ENCODE assay signal across 13 cellular contexts in the genomic region with DNA sequence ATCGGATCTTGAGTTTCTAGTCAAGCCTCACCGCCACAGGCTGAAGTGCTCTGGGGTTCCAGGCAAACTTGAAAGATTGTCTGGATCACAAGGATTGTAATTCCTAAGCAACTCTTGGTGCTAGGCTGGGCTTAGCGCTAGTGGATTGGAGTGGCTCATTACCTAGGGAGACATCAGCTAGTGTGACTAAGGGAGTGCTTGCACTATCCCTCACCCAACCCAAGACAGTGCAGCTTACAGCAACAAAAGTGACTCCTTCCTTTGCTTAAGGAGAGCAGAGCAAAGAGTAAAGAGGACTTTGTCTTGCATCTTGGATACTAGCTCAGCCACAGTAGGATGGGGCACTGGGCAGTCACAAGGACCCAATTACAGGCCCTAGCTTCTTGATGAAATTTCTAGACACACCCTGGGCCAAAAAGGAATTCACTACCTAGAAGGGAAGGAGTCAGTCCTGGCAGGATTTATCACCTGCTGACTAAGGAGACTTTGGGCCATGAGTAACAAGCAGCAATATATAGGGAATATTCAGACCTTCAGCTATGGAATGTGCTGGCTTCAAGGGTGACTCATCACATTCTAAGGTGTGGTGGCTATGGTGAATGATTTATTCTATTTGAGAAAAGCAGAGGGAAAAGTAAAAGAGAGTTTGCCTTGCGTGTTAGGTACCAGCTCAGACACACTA.
DNase-seq lines count a peak whose midpoint lies in the region; TF ChIP-seq lines count a peak whose summit lies in the region.
"Had no signal": no experiment of that assay in that cellular context is flagged by ENCODE, and none has a peak within 500 bp of the region (broad histone marks: within the 10 kb centered on the region; RNA-seq: fewer than 3 reads in every experiment).

No MANE protein-coding gene starts in this region.

- H3K4me1 ChIP-seq in effector memory CD4-positive, alpha-beta T cell (ENCODE audit: control insufficient read depth, insufficient read depth, low read length, poor library complexity, severe bottlenecking): no peaks in the 10 kb centered on the region

- intact Hi-C loops in posterior vena cava (cut with DNase I): no loop called here

- H3K27ac ChIP-seq in effector memory CD4-positive, alpha-beta T cell (ENCODE audit: insufficient read depth, low read length, poor library complexity, severe bottlenecking): no peak overlapping the region
- H3K27ac ChIP-seq: thoracic aorta had no signal

- no peaks in the 10 kb centered on the region for H3K9me3 ChIP-seq in effector memory CD4-positive, alpha-beta T cell (ENCODE audit: control insufficient read depth, low read length)
- H3K9me3 ChIP-seq: thoracic aorta had no signal

- H3K4me3 ChIP-seq in epithelial cell of proximal tubule (ENCODE audit: low read depth, low read length): no peak overlapping the region
- no peak overlapping the region for H3K4me3 ChIP-seq in retinal pigment epithelial cell (ENCODE audit: low read length)
- no peak overlapping the region for H3K4me3 ChIP-seq in effector memory CD4-positive, alpha-beta T cell (ENCODE audit: insufficient read depth, low read depth, low read length, poor library complexity, severe bottlenecking)
- H3K4me3 ChIP-seq: thoracic aorta had no signal

- DNase-seq in HPDE6-E6E7 (ENCODE audit: extremely low spot score) (peak; percentile 71), RKO (ENCODE audit: low spot score) (peak; percentile 63), epithelial cell of proximal tubule (ENCODE audit: low read depth) (peak; percentile 89), retinal pigment epithelial cell (ENCODE audit: low read depth) (peak; percentile 71), 8988T (no peak), posterior vena cava (ENCODE audit: low spot score) (no peak)
- DNase-seq in effector memory CD4-positive, alpha-beta T cell: no peak
- DNase-seq: activated B cell treated with CpG ODN at 0.5 μM for 24 hours; activated naive CD4-positive, alpha-beta T cell treated with Interleukin-2 at 50 U/mL for 16 hours; naive B cell; NCI-H1092; stimulated activated CD4-positive, alpha-beta T cell treated with anti-CD3 and anti-CD28 coated beads, Interleukin-2, amount 100 ng/mL, for 24 hours had no signal

- H3K27me3 ChIP-seq in effector memory CD4-positive, alpha-beta T cell (replicated peaks; ENCODE audit: control insufficient read depth, insufficient read depth, low read length, poor library complexity, severe bottlenecking): no peaks in the 10 kb centered on the region

- H3K36me3 ChIP-seq in effector memory CD4-positive, alpha-beta T cell (ENCODE audit: control insufficient read depth, insufficient read depth, low read length): no peaks in the 10 kb centered on the region
- H3K36me3 ChIP-seq: thoracic aorta had no signal

- TF ChIP-seq CTCF in epithelial cell of proximal tubule (conservative IDR thresholded peaks at IDR 0.05; ENCODE audit: low read depth, low read length) (no peak), retinal pigment epithelial cell (conservative IDR thresholded peaks at IDR 0.05; ENCODE audit: low read depth, low read length) (no peak)

Comparison
In these comparisons a context has a peak if more than half of its experiments do, and no peak if none do; other contexts are left out.
1. DNase-seq: peak in HPDE6-E6E7 (single experiment), RKO (single experiment), epithelial cell of proximal tubule (single experiment) and retinal pigment epithelial cell (single experiment); none in 8988T (single experiment), posterior vena cava (single experiment) and effector memory CD4-positive, alpha-beta T cell (0 of 3).